ENCODE assay signal across 8 cellular contexts in the genomic region with DNA sequence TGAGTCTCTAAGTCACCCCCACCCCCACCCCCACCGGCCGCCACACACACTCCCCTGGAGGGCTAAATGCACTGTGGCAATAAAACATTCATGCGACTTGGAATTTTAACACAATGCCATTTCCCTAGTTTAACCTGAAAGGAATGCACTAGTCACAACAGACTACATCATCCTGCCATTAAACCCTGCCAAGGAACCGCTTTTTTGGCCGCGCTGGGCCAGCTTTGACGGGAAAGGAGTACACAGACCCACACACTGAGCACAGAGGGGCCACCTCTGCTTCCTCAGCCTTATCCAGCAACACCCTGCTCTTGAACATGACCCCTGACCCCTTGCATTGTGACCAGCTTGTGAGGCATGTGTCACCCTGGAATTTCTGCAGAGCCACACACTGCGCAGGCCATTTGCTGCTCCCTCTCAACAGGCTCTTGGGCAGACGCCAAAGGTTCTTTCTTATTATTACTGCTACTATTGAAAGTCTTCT.
DNase-seq lines count a peak whose midpoint lies in the region; ATAC-seq and TF ChIP-seq lines count a peak whose summit lies in the region.

No MANE protein-coding gene starts in this region.

- DNase-seq in EL, result peak; percentile 100
- DNase-seq in SJSA1 (ENCODE audit: low read depth in 1 of 2, low spot score in 2 of 2), result peak; percentile 97
- peak; percentile 76 to 85 (median 79) for DNase-seq in ovary
- no peak for DNase-seq in NCI-H2107 (lab: John Stamatoyannopoulos, UW)
- DNase-seq in HUDEP-2 (lab: John Stamatoyannopoulos, UW; ENCODE audit: unreplicated experiment in 76 of 76), result no peak

- H3K4me1 ChIP-seq in SJSA1 (replicated peaks), result peaks cover 55% of the 10 kb centered on the region
- H3K4me1 ChIP-seq in gastroesophageal sphincter, result peaks cover 10 to 75% (median 25%) of the 10 kb centered on the region in 3 donors
- peaks cover 9% of the 10 kb centered on the region for H3K4me1 ChIP-seq in ovary (ENCODE audit: insufficient read depth)

- whole genome bisulfite sequencing in gastroesophageal sphincter (ENCODE audit: low coverage in 1 of 2), 2 donors, result 5 to 6% methylated on average over 6 to 9 of the region's 9 CpGs
- 2 to 12% (median 3%) methylated on average over 9 of the region's 9 CpGs for WGBS in ovary, 3 donors

- TF ChIP-seq EP300 in gastroesophageal sphincter (IDR thresholded peaks at IDR 0.05) (no peak), ovary (IDR thresholded peaks at IDR 0.05) (peak; percentile 66)

- ATAC-seq in gastroesophageal sphincter, result peak; percentile 94
- no peak for ATAC-seq in HG03039 (IDR thresholded peaks at IDR 0.05; ENCODE audit: unreplicated experiment)
- no peak for ATAC-seq in HG02759 (IDR thresholded peaks at IDR 0.05; ENCODE audit: unreplicated experiment)

- H3K27ac ChIP-seq in SJSA1, result peak overlapping the region; percentile 100
- peak overlapping the region; percentile 76 to 97 (median 92) for H3K27ac ChIP-seq in gastroesophageal sphincter
- peak overlapping the region in 1 of 2 donors; percentile 81 for H3K27ac ChIP-seq in ovary

- TF ChIP-seq POLR2A in gastroesophageal sphincter (IDR thresholded peaks at IDR 0.05) (no peak), ovary (IDR thresholded peaks at IDR 0.05) (no peak)

- peak overlapping the region; percentile 34 for H3K4me3 ChIP-seq in SJSA1
- H3K4me3 ChIP-seq in gastroesophageal sphincter, result peak overlapping the region; percentile 22 to 48
- peak overlapping the region; percentile 30 for H3K4me3 ChIP-seq in ovary

- H3K36me3 ChIP-seq in SJSA1, result no peaks in the 10 kb centered on the region
- no peaks in the 10 kb centered on the region for H3K36me3 ChIP-seq in gastroesophageal sphincter
- H3K36me3 ChIP-seq in ovary, result no peaks in the 10 kb centered on the region

- no peaks in the 10 kb centered on the region for H3K27me3 ChIP-seq in SJSA1 (replicated peaks)
- no peaks in the 10 kb centered on the region for H3K27me3 ChIP-seq in gastroesophageal sphincter
- H3K27me3 ChIP-seq in ovary, result no peaks in the 10 kb centered on the region

- H3K9me3 ChIP-seq in SJSA1 (replicated peaks) (no peaks in the 10 kb centered on the region), gastroesophageal sphincter (no peaks in the 10 kb centered on the region), ovary (no peaks in the 10 kb centered on the region)

- no peak for TF ChIP-seq CTCF in gastroesophageal sphincter (IDR thresholded peaks at IDR 0.05)
- TF ChIP-seq CTCF in ovary (IDR thresholded peaks at IDR 0.05), result no peak

- intact Hi-C loops in ovary (cut with DNase I), result loop anchor here in 2 of 4 donors (10.0 kb wide), 2 partner anchors 160 to 380 kb away; no protein-coding TSS in a partner anchor

Comparison
In these comparisons a context has a peak if more than half of its experiments do, and no peak if none do; other contexts are left out.
1. DNase-seq: peak in EL (single experiment), SJSA1 (2 of 2) and ovary (5 of 5); none in NCI-H2107 (single experiment) and HUDEP-2 (0 of 76).
2. Peak in every context shown above with its lines, with median percentiles within 50 percentile points of each other: H3K4me3 ChIP-seq.